16 cellular contexts compared by ENCODE assay signal in the genomic region with DNA sequence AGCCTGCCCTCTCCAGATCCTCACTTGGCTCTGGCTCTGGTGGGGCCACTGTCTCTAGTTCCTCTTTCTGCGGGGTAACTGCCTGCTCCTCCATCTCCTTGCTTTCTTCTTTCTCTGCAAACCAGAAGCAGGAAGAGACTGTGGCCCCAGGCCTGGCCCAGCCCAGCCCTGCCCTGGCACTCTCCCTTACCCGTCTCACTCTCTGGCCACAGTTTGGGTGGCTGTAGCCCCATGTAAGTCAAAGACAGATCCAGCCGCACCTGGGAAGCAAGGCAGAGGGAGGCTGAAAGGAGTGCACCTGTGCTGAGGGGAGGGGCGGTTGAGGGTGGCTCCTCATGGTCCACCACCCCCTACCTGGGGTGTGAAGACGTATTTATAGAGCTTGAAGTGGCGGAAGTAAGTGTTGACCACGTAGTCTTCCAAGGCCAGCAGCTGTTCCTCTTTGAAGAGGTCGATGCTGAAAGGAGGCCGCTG. TPM values are rescaled to one million over a fixed set of nuclear protein-coding genes. Genes with fewer than 3 reads are reported as not detected.
DNase-seq lines count a peak whose midpoint lies in the region; ATAC-seq, FAIRE-seq and TF ChIP-seq lines count a peak whose summit lies in the region.
"Had no signal": no experiment of that assay in that cellular context is flagged by ENCODE, and none has a peak within 500 bp of the region (broad histone marks: within the 10 kb centered on the region; RNA-seq: fewer than 3 reads in every experiment).

No MANE protein-coding gene starts in this region.

- H3K27ac ChIP-seq in angular gyrus (ENCODE audit: low read depth, low read length) = peak overlapping the region; percentile 29
- H3K27ac ChIP-seq: cardiac muscle cell, SJCRH30 had no signal

- TF ChIP-seq POLR2A in NB4 (IDR thresholded peaks at IDR 0.05; ENCODE audit: extremely low read depth, insufficient read length) = peak; percentile 32

- H3K4me3 Mint-ChIP-seq in nephron progenitor cell (no peak overlapping the region), progenitor cell of endocrine pancreas (ENCODE audit: low read depth) (no peak overlapping the region)
- H3K4me3 Mint-ChIP-seq: stimulated activated naive CD8-positive, alpha-beta T cell treated with anti-CD3 and anti-CD28 coated beads, Interleukin-15, Interleukin-2, amounts not matched to agents 100 ng/mL and 50 ng/mL, for 24 hours had no signal

- H3K27me3 Mint-ChIP-seq in nephron progenitor cell (ENCODE audit: low read depth, poor library complexity) = no peaks in the 10 kb centered on the region
- no peaks in the 10 kb centered on the region for H3K27me3 Mint-ChIP-seq in progenitor cell of endocrine pancreas
- H3K27me3 Mint-ChIP-seq: stimulated activated naive CD8-positive, alpha-beta T cell treated with anti-CD3 and anti-CD28 coated beads, Interleukin-15, Interleukin-2, amounts not matched to agents 100 ng/mL and 50 ng/mL, for 24 hours had no signal

- H3K36me3 Mint-ChIP-seq in nephron progenitor cell (ENCODE audit: low read depth) (peaks cover 31% of the 10 kb centered on the region), progenitor cell of endocrine pancreas (ENCODE audit: insufficient read depth) (peaks cover 6% of the 10 kb centered on the region)

- H3K27ac Mint-ChIP-seq in nephron progenitor cell (peak overlapping the region; percentile 26), progenitor cell of endocrine pancreas (no peak overlapping the region)
- H3K27ac Mint-ChIP-seq: stimulated activated naive CD8-positive, alpha-beta T cell treated with anti-CD3 and anti-CD28 coated beads, Interleukin-15, Interleukin-2, amounts not matched to agents 100 ng/mL and 50 ng/mL, for 24 hours had no signal

- no peak for FAIRE-seq in D721Med (lab: Jason Lieb, UNC)

- H3K4me1 Mint-ChIP-seq in nephron progenitor cell (peaks cover 29% of the 10 kb centered on the region), progenitor cell of endocrine pancreas (ENCODE audit: low read depth) (peaks cover 20% of the 10 kb centered on the region)

- no peak for ATAC-seq in GM18511 (IDR thresholded peaks at IDR 0.05; ENCODE audit: unreplicated experiment)

- peak; percentile 48 for DNase-seq in CD1c-positive myeloid dendritic cell (ENCODE audit: extremely low spot score)
- DNase-seq in NB4 (ENCODE audit: low read depth) = peak; percentile 89
- DNase-seq in nephron progenitor cell = no peak
- no peak for DNase-seq in NCI-H69 (lab: John Stamatoyannopoulos, UW)
- no peak for DNase-seq in progenitor cell of endocrine pancreas (ENCODE audit: low spot score, unreplicated experiment)
- no peak for DNase-seq in D721Med (ENCODE audit: insufficient read length, low spot score)
- DNase-seq: activated CD4-positive, alpha-beta T cell treated with anti-CD3 and anti-CD28 coated beads for 4 hours; activated effector memory CD4-positive, alpha-beta T cell treated with Interleukin-2 at 50 U/mL for 16 hours; NCI-H1048; NCI-H510A; SJCRH30; stimulated activated CD4-positive, alpha-beta T cell treated with anti-CD3 and anti-CD28 coated beads, Interleukin-4, amount 100 ng/mL, for 24 hours had no signal

- TF ChIP-seq CTCF in NB4 (IDR thresholded peaks at IDR 0.05; ENCODE audit: low read depth, low read length) (no peak), nephron progenitor cell (IDR thresholded peaks at IDR 0.05) (no peak), progenitor cell of endocrine pancreas (IDR thresholded peaks at IDR 0.05; ENCODE audit: unreplicated experiment) (no peak), D721Med (IDR thresholded peaks at IDR 0.05; ENCODE audit: insufficient read depth, missing control alignments) (no peak)

- no peaks in the 10 kb centered on the region for H3K9me3 Mint-ChIP-seq in nephron progenitor cell
- no peaks in the 10 kb centered on the region for H3K9me3 Mint-ChIP-seq in progenitor cell of endocrine pancreas (ENCODE audit: low read depth)
- H3K9me3 Mint-ChIP-seq: stimulated activated naive CD8-positive, alpha-beta T cell treated with anti-CD3 and anti-CD28 coated beads, Interleukin-15, Interleukin-2, amounts not matched to agents 100 ng/mL and 50 ng/mL, for 24 hours had no signal

- H3K4me3 ChIP-seq in NB4 (ENCODE audit: low read depth, low read length) = peak overlapping the region; percentile 94
- H3K4me3 ChIP-seq: cardiac muscle cell, SJCRH30 had no signal

RNA-seq across cellular contexts. Expression of a gene that starts 2.8 kb away (rescaled TPM):
- 19.3 and 22.2 TPM in 2 replicates for total RNA-seq in progenitor cell of endocrine pancreas

RNA-seq across cellular contexts. Expression of a gene that starts 3.1 kb away (rescaled TPM):
- 137 and 155 TPM in 2 replicates for total RNA-seq in progenitor cell of endocrine pancreas

RNA-seq across cellular contexts. Expression of a gene that starts 10.8 kb away (rescaled TPM):
- 53.5 and 61.8 TPM in 2 replicates for total RNA-seq in progenitor cell of endocrine pancreas

RNA-seq across cellular contexts. Expression of a gene that starts 28.0 kb away (rescaled TPM):
- 33.0 and 35.0 TPM in 2 replicates for total RNA-seq in progenitor cell of endocrine pancreas

Comparison
In these comparisons a context has a peak if more than half of its experiments do, and no peak if none do; other contexts are left out.
1. DNase-seq: peak in CD1c-positive myeloid dendritic cell (single experiment) and NB4 (single experiment); none in nephron progenitor cell (single experiment), NCI-H69 (single experiment), progenitor cell of endocrine pancreas (single experiment) and D721Med (single experiment).